In the genomic region with DNA sequence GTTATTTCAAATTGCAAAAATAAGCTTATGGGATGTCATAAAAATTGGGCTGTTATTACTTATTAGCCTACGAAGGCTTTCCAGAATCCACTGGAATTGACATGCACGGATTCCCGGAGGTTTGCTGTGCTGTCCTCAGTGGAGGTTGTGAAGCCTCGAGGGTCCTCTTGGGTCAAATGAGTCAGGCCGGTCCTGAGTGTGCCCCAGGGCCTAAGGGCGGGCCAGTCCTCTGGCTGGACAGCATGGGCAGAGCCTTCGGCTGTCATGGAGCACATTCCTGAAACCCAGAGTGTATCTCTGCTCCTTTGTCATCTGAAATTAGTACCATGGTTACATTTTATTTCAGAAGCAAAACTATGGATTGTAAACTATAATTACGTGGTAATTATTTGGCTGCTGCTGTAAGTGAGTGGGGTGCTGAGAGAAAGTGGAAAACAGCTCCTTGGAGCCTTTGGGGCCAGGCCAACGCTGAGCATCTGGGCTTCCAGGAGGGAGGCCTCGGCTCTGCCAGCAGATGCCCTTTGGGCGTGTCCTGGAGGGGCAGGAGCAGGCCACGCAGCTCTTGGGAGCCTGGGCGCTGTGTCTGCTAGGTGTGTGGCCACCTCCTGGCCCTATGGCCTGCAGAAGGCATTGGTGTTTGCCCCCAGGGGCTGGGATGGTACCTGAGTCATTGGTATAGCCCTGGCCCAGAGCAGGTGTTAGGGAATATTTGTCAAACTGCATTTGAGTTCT, we compare ENCODE assay signal across 24 cellular contexts.
"Had no signal": no experiment of that assay in that cellular context is flagged by ENCODE, and none has a peak within 500 bp of the region (broad histone marks: within the 10 kb centered on the region; RNA-seq: fewer than 3 reads in every experiment).

No MANE protein-coding gene starts in this region.

- H3K27ac ChIP-seq: gastrocnemius medialis, left ventricle myocardium inferior, neutrophil, skin epidermis, testis, upper lobe of left lung had no signal

- H3K4me3 Mint-ChIP-seq: activated naive CD8-positive, alpha-beta T cell; central memory CD8-positive, alpha-beta T cell; dendritic cell treated with granulocyte-macrophage colony-stimulating factor and Interleukin-4, amounts not matched to agents 40 ng/mL and 50 ng/mL, for 4 days; nephron; T-helper 2 cell treated with Interferon-gamma antibody and Interleukin-4, amounts not matched to agents 5 μg/mL and 100 μg/mL, for 36 hours had no signal

- H3K27me3 ChIP-seq: gastrocnemius medialis, neutrophil, testis, upper lobe of left lung had no signal

- H3K9me3 Mint-ChIP-seq: dendritic cell treated with granulocyte-macrophage colony-stimulating factor and Interleukin-4, amounts not matched to agents 40 ng/mL and 50 ng/mL, for 4 days; nephron; T-helper 2 cell treated with Interferon-gamma antibody and Interleukin-4, amounts not matched to agents 5 μg/mL and 100 μg/mL, for 36 hours had no signal

- DNase-seq: activated CD4-positive, alpha-beta T cell treated with anti-CD3 and anti-CD28 coated beads for 4 hours; activated CD4-positive, alpha-beta T cell treated with anti-CD3 and anti-CD28 coated beads, Interleukin-2, amount 50 U/mL, for 4 hours; activated effector memory CD4-positive, alpha-beta T cell treated with Interleukin-2 at 50 U/mL for 16 hours; activated naive CD4-positive, alpha-beta T cell treated with Interleukin-2 at 50 U/mL for 16 hours; effector CD4-positive, alpha-beta T cell; gastrocnemius medialis; glutamatergic neuron; islet precursor cell; left ventricle myocardium inferior; stimulated activated CD4-positive, alpha-beta T cell treated with anti-CD3 and anti-CD28 coated beads, Interleukin-12 subunit alpha, Interleukin-12 subunit beta, amount 100 ng/mL, for 4 hours; stimulated activated CD4-positive, alpha-beta T cell treated with anti-CD3 and anti-CD28 coated beads, Interleukin-4, amount 100 ng/mL, for 1 hour; stimulated activated naive CD8-positive, alpha-beta T cell treated with anti-CD3 and anti-CD28 coated beads, Interleukin-15, Interleukin-2, amounts not matched to agents 100 U/mL and 50 U/mL, for 24 hours; T-helper 1 cell; testis had no signal

- H3K4me3 ChIP-seq: gastrocnemius medialis, left ventricle myocardium inferior, skin epidermis, testis, upper lobe of left lung had no signal

- H3K36me3 ChIP-seq: gastrocnemius medialis, left ventricle myocardium inferior, neutrophil, upper lobe of left lung had no signal

- H3K4me1 ChIP-seq: gastrocnemius medialis, left ventricle myocardium inferior, testis, upper lobe of left lung had no signal

- H3K27me3 Mint-ChIP-seq: activated naive CD8-positive, alpha-beta T cell; central memory CD8-positive, alpha-beta T cell; dendritic cell treated with granulocyte-macrophage colony-stimulating factor and Interleukin-4, amounts not matched to agents 40 ng/mL and 50 ng/mL, for 4 days had no signal

- ATAC-seq: gastrocnemius medialis; sciatic nerve; stimulated activated naive CD8-positive, alpha-beta T cell treated with anti-CD3 and anti-CD28 coated beads, Interleukin-15, Interleukin-2, amounts not matched to agents 100 U/mL and 50 U/mL, for 24 hours had no signal

- H3K27ac Mint-ChIP-seq: activated naive CD8-positive, alpha-beta T cell; dendritic cell treated with granulocyte-macrophage colony-stimulating factor and Interleukin-4, amounts not matched to agents 40 ng/mL and 50 ng/mL, for 4 days; nephron; progenitor cell of endocrine pancreas; T-helper 2 cell treated with Interferon-gamma antibody and Interleukin-4, amounts not matched to agents 5 μg/mL and 100 μg/mL, for 36 hours had no signal

- H3K9me3 ChIP-seq: gastrocnemius medialis, left ventricle myocardium inferior, neutrophil, testis, upper lobe of left lung had no signal

- H3K4me1 Mint-ChIP-seq: central memory CD8-positive, alpha-beta T cell; nephron had no signal

- H3K36me3 Mint-ChIP-seq: activated naive CD8-positive, alpha-beta T cell had no signal
